ENCODE assay signal across 1 cellular context in genomic region chr4:38319456-38320348, GRCh38.
TF ChIP-seq lines count a peak whose summit lies in the region.

No MANE protein-coding gene starts in this region.

TF ChIP-seq in HepG2, 621 proteins besides CTCF, POLR2A, EP300 and RAD21 (continued from another document and continues in another):
- TF ChIP-seq, protein P1, sequence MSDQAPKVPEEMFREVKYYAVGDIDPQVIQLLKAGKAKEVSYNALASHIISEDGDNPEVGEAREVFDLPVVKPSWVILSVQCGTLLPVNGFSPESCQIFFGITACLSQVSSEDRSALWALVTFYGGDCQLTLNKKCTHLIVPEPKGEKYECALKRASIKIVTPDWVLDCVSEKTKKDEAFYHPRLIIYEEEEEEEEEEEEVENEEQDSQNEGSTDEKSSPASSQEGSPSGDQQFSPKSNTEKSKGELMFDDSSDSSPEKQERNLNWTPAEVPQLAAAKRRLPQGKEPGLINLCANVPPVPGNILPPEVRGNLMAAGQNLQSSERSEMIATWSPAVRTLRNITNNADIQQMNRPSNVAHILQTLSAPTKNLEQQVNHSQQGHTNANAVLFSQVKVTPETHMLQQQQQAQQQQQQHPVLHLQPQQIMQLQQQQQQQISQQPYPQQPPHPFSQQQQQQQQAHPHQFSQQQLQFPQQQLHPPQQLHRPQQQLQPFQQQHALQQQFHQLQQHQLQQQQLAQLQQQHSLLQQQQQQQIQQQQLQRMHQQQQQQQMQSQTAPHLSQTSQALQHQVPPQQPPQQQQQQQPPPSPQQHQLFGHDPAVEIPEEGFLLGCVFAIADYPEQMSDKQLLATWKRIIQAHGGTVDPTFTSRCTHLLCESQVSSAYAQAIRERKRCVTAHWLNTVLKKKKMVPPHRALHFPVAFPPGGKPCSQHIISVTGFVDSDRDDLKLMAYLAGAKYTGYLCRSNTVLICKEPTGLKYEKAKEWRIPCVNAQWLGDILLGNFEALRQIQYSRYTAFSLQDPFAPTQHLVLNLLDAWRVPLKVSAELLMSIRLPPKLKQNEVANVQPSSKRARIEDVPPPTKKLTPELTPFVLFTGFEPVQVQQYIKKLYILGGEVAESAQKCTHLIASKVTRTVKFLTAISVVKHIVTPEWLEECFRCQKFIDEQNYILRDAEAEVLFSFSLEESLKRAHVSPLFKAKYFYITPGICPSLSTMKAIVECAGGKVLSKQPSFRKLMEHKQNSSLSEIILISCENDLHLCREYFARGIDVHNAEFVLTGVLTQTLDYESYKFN (CRISPR knock-in tag; conservative IDR thresholded peaks at IDR 0.05): peak; percentile 21; the same call in 1 of the 2 replicates
- TF ChIP-seq MTA1 (CRISPR knock-in tag; IDR thresholded peaks at IDR 0.05; ENCODE audit: borderline replicate concordance) (no peak), ELF3 (CRISPR knock-in tag; IDR thresholded peaks at IDR 0.05) (peak; percentile 11; the same call in 1 of the 2 replicates), TARDBP (CRISPR knock-in tag; IDR thresholded peaks at IDR 0.05) (no peak), TOE1 (CRISPR knock-in tag; IDR thresholded peaks at IDR 0.05) (no peak), CHD4 (IDR thresholded peaks at IDR 0.05; ENCODE audit: borderline replicate concordance, low read length) (no peak), ZNF614 (CRISPR knock-in tag; IDR thresholded peaks at IDR 0.05; ENCODE audit: borderline replicate concordance) (0 out of 2 replicates have a peak, but pooled peaks have one; percentile 39), REXO4 (CRISPR knock-in tag; IDR thresholded peaks at IDR 0.05; ENCODE audit: borderline replicate concordance) (no peak), TEAD3 (CRISPR knock-in tag; optimal IDR thresholded peaks at IDR 0.05; ENCODE audit: borderline replicate concordance) (peak; percentile 40), GATAD2A (CRISPR knock-in tag; IDR thresholded peaks at IDR 0.05) (peak; percentile 42; the same call in 1 of the 2 replicates), HNF1A (IDR thresholded peaks at IDR 0.05; ENCODE audit: low read depth) (no peak), HNF1A (CRISPR knock-in tag; IDR thresholded peaks at IDR 0.05; ENCODE audit: borderline replicate concordance) (peak; percentile 34; the same call in 1 of the 2 replicates), ZNF709 (CRISPR knock-in tag; IDR thresholded peaks at IDR 0.05) (no peak), JUNB (CRISPR knock-in tag; IDR thresholded peaks at IDR 0.05; ENCODE audit: borderline replicate concordance) (no peak), TFE3 (CRISPR knock-in tag; IDR thresholded peaks at IDR 0.05) (0 out of 2 replicates have a peak, but pooled peaks have one; percentile 15), SOX5 (CRISPR knock-in tag; IDR thresholded peaks at IDR 0.05; ENCODE audit: borderline replicate concordance) (no peak), GTF2F1 (IDR thresholded peaks at IDR 0.05; ENCODE audit: low read length) (no peak), ZNF781 (CRISPR knock-in tag; IDR thresholded peaks at IDR 0.05; ENCODE audit: borderline replicate concordance, not compliant biosample characterization) (peak; percentile 16), ZNF687 (CRISPR knock-in tag; IDR thresholded peaks at IDR 0.05) (peak; percentile 82), ZNF292 (CRISPR knock-in tag; IDR thresholded peaks at IDR 0.05; ENCODE audit: borderline replicate concordance, low read depth) (no peak), SOX6 (IDR thresholded peaks at IDR 0.05) (no peak), SOX6 (CRISPR knock-in tag; IDR thresholded peaks at IDR 0.05) (peak; percentile 20; the same call in 1 of the 2 replicates), NFYB (CRISPR knock-in tag; IDR thresholded peaks at IDR 0.05) (no peak), NONO (IDR thresholded peaks at IDR 0.05) (no peak), NONO (CRISPR knock-in tag; conservative IDR thresholded peaks at IDR 0.05) (peak; percentile 25; the same call in 1 of the 2 replicates), NFYC (CRISPR knock-in tag; IDR thresholded peaks at IDR 0.05) (no peak), BCL6 (CRISPR knock-in tag; IDR thresholded peaks at IDR 0.05) (0 out of 2 replicates have a peak, but pooled peaks have one; percentile 24), PHF20 (CRISPR knock-in tag; IDR thresholded peaks at IDR 0.05) (no peak), NR2C2 (CRISPR knock-in tag; IDR thresholded peaks at IDR 0.05; ENCODE audit: borderline replicate concordance) (no peak), HNRNPUL1 (IDR thresholded peaks at IDR 0.05; ENCODE audit: low read depth, low read length) (no peak), ZNF773 (CRISPR knock-in tag; IDR thresholded peaks at IDR 0.05; ENCODE audit: borderline replicate concordance) (no peak), GABPA (IDR thresholded peaks at IDR 0.05; ENCODE audit: low read depth, low read length) (no peak), GABPA (CRISPR knock-in tag; IDR thresholded peaks at IDR 0.05; ENCODE audit: low read depth) (no peak), CEBPG (CRISPR knock-in tag; IDR thresholded peaks at IDR 0.05) (0 out of 2 replicates have a peak, but pooled peaks have one; percentile 10), STAG1 (CRISPR knock-in tag; IDR thresholded peaks at IDR 0.05) (peak; percentile 93), ZNF543 (CRISPR knock-in tag; IDR thresholded peaks at IDR 0.05) (no peak), SSRP1 (CRISPR knock-in tag; IDR thresholded peaks at IDR 0.05) (0 out of 2 replicates have a peak, but pooled peaks have one; percentile 44), KDM1A (CRISPR knock-in tag; IDR thresholded peaks at IDR 0.05) (no peak), MED1 (CRISPR knock-in tag; IDR thresholded peaks at IDR 0.05) (peak; percentile 56; the same call in 1 of the 2 replicates)
- TF ChIP-seq, protein P2, sequence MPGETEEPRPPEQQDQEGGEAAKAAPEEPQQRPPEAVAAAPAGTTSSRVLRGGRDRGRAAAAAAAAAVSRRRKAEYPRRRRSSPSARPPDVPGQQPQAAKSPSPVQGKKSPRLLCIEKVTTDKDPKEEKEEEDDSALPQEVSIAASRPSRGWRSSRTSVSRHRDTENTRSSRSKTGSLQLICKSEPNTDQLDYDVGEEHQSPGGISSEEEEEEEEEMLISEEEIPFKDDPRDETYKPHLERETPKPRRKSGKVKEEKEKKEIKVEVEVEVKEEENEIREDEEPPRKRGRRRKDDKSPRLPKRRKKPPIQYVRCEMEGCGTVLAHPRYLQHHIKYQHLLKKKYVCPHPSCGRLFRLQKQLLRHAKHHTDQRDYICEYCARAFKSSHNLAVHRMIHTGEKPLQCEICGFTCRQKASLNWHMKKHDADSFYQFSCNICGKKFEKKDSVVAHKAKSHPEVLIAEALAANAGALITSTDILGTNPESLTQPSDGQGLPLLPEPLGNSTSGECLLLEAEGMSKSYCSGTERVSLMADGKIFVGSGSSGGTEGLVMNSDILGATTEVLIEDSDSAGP (CRISPR knock-in tag; IDR thresholded peaks at IDR 0.05; ENCODE audit: borderline replicate concordance): peak; percentile 50
- TF ChIP-seq, protein P3, sequence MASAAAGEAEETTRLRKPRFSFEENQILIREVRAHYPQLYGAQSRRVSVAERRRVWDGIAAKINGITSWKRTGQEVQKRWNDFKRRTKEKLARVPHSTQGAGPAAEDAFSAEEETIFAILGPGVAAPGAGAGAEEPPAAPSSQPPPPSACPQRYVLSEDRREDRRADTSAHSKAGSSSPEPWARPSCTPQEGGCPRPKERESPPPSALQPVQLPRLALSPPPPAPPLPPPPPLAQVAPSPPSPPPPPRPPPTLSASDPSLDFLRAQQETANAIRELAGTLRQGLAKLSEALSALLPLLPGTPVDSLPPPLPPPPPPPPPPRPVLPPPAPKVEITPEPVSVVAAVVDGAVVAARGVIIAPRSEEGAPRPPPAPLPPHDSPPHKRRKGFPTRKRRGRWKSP (CRISPR knock-in tag; IDR thresholded peaks at IDR 0.05): no peak
- TF ChIP-seq, protein P4, sequence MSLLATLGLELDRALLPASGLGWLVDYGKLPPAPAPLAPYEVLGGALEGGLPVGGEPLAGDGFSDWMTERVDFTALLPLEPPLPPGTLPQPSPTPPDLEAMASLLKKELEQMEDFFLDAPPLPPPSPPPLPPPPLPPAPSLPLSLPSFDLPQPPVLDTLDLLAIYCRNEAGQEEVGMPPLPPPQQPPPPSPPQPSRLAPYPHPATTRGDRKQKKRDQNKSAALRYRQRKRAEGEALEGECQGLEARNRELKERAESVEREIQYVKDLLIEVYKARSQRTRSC (CRISPR knock-in tag; IDR thresholded peaks at IDR 0.05; ENCODE audit: low read depth): no peak
- TF ChIP-seq, protein P5, sequence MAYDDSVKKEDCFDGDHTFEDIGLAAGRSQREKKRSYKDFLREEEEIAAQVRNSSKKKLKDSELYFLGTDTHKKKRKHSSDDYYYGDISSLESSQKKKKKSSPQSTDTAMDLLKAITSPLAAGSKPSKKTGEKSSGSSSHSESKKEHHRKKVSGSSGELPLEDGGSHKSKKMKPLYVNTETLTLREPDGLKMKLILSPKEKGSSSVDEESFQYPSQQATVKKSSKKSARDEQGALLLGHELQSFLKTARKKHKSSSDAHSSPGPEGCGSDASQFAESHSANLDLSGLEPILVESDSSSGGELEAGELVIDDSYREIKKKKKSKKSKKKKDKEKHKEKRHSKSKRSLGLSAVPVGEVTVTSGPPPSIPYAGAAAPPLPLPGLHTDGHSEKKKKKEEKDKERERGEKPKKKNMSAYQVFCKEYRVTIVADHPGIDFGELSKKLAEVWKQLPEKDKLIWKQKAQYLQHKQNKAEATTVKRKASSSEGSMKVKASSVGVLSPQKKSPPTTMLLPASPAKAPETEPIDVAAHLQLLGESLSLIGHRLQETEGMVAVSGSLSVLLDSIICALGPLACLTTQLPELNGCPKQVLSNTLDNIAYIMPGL (CRISPR knock-in tag; IDR thresholded peaks at IDR 0.05; ENCODE audit: borderline replicate concordance in 1 of 2, low read depth in 1 of 2): peak; percentile 37 to 68; a peak in 2 of 4 replicates
